ENCODE assay signal across 14 cellular contexts in the genomic region with DNA sequence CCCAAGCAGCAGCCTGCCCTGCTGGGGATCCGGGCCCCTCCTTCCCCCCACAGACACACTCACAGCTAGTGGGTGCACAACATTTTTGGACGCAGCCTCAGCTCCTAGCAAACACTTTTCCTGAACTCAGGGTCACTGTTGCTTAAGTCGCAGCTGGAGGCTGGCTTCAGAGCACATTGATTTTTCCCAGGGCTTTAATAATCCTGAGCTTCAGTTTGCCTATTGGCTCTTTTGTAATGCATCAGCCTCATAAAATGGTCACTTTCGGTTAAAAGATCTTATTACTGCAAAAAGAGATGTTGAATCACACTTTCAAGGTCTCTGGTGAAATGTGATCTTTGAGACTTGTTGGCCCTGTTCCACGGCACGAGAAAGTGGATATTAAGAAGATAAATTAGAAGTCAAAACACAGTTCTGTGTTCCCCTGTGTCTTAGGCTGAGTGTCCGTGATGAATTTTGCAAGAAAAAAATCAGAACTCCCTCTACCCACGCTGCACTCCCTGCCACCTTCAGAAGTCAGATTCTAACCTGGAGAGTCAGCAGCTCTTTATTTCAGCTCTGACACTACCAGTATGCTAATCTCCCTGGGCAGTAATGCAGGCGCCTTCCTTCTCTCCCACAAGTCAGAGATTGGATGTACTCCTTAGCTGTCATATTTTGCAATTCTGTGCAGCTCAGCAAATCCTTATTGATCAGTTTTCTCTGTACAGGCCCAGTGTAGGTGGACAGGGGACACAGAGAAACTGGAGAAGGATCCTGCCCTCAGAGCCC.
DNase-seq lines count a peak whose midpoint lies in the region; ATAC-seq and TF ChIP-seq lines count a peak whose summit lies in the region.
"Had no signal": no experiment of that assay in that cellular context is flagged by ENCODE, and none has a peak within 500 bp of the region (broad histone marks: within the 10 kb centered on the region; RNA-seq: fewer than 3 reads in every experiment).

No MANE protein-coding gene starts in this region.

- H3K36me3 ChIP-seq in BJ (ENCODE audit: control insufficient read depth, insufficient read depth, low read length) (no peaks in the 10 kb centered on the region), gastrocnemius medialis (no peaks in the 10 kb centered on the region), A673 (ENCODE audit: insufficient read depth, low read length, poor library complexity, severe bottlenecking) (no peaks in the 10 kb centered on the region)

- DNase-seq in BJ (ENCODE audit: low read depth) (peak; percentile 74), LHCN-M2 (ENCODE audit: low read depth) (peak; percentile 93), fibroblast of villous mesenchyme (ENCODE audit: low read depth) (peak; percentile 97), gastrocnemius medialis (peak in 1 of 2 donors; percentile 26), NCI-H1092 (lab: John Stamatoyannopoulos, UW) (no peak), RPMI8226 (no peak), A673 (ENCODE audit: low spot score) (no peak)
- DNase-seq: activated CD4-positive, alpha-beta T cell treated with anti-CD3 and anti-CD28 coated beads, Interleukin-2, amount 50 U/mL, for 1 hour; activated effector memory CD4-positive, alpha-beta T cell treated with Interleukin-2 at 50 U/mL for 16 hours; naive thymus-derived CD4-positive, alpha-beta T cell; NCI-H1436 treated with DMSO at 0.1 percent for 48 hours; NCI-H82; stimulated activated naive CD8-positive, alpha-beta T cell treated with anti-CD3 and anti-CD28 coated beads, Interleukin-15, amount 100 ng/mL, for 72 hours had no signal

- H3K4me1 ChIP-seq in gastrocnemius medialis (no peaks in the 10 kb centered on the region), A673 (ENCODE audit: insufficient read depth, low read length, poor library complexity, severe bottlenecking) (no peaks in the 10 kb centered on the region)

- H3K4me3 ChIP-seq in BJ (ENCODE audit: low read depth, low read length) (no peak overlapping the region), fibroblast of villous mesenchyme (ENCODE audit: low read depth, low read length) (no peak overlapping the region), gastrocnemius medialis (no peak overlapping the region), A673 (ENCODE audit: low read depth, low read length, poor library complexity, severe bottlenecking) (no peak overlapping the region)

- no peak for TF ChIP-seq POLR2A in gastrocnemius medialis (IDR thresholded peaks at IDR 0.05)

- peaks cover 2% of the 10 kb centered on the region for H3K27me3 ChIP-seq in BJ (ENCODE audit: control insufficient read depth, insufficient read depth, low read length)
- H3K27me3 ChIP-seq in gastrocnemius medialis = no peaks in the 10 kb centered on the region
- H3K27me3 ChIP-seq in A673 (replicated peaks; ENCODE audit: insufficient read depth, low read depth, low read length, poor library complexity) = no peaks in the 10 kb centered on the region

- H3K27ac ChIP-seq in gastrocnemius medialis (no peak overlapping the region), A673 (ENCODE audit: low read depth, low read length, poor library complexity, severe bottlenecking) (no peak overlapping the region)

- no peak for TF ChIP-seq CTCF in BJ (IDR thresholded peaks at IDR 0.05; ENCODE audit: insufficient read depth, low read depth, low read length)
- no peak for TF ChIP-seq CTCF in fibroblast of villous mesenchyme (IDR thresholded peaks at IDR 0.05; ENCODE audit: insufficient read depth, low read depth, low read length)
- no peak for TF ChIP-seq CTCF in gastrocnemius medialis (IDR thresholded peaks at IDR 0.05 in 4 of 5, conservative IDR thresholded peaks at IDR 0.05 in 1 of 5)
- TF ChIP-seq CTCF in A673 (conservative IDR thresholded peaks at IDR 0.05; ENCODE audit: low read depth, low read length) = no peak

- CTCF ChIA-PET in BJ (lab: Yijun Ruan, JAX) (interaction anchor here (0.7 to 2.1 kb wide), 3 partner anchors 10 to 44 kb away, joined by 3 to 14 read pairs (median 3); no protein-coding TSS in a partner anchor), A673 (lab: Charles Lee) (no interaction called here)

- in situ Hi-C loops in gastrocnemius medialis (cut with MboI; ENCODE audit: low sequenced_read_pairs in 4 of 4) = no loop called here

- BruUV-seq in A673 (replicated peaks; lab: Mats Ljungman, UMichigan) = no TSS peak

- intact Hi-C loops in gastrocnemius medialis (cut with DNase I; ENCODE audit: low total_unique reads) (no loop called here), A673 (cut with micrococcal nuclease; ENCODE audit: unreplicated experiment) (no loop called here)

- POLR2A ChIA-PET in BJ (lab: Charles Lee) (no interaction called here), A673 (lab: Charles Lee; ENCODE audit: low non-redundant PET) (no interaction called here)

- ATAC-seq in gastrocnemius medialis = peak; percentile 74 to 76
- ATAC-seq in activated CD4-positive, CD25-positive, alpha-beta regulatory T cell treated with anti-CD3 and anti-CD28 coated beads, Interleukin-2, amount 50 U/mL, for 24 hours = no peak
- ATAC-seq: naive thymus-derived CD4-positive, alpha-beta T cell; stimulated activated naive CD8-positive, alpha-beta T cell treated with anti-CD3 and anti-CD28 coated beads, Interleukin-15, amount 100 ng/mL, for 72 hours had no signal

- no peaks in the 10 kb centered on the region for H3K9me3 ChIP-seq in gastrocnemius medialis
- no peaks in the 10 kb centered on the region for H3K9me3 ChIP-seq in A673 (ENCODE audit: low read depth, low read length, poor library complexity, severe bottlenecking)

Comparison
In these comparisons a context has a peak if more than half of its experiments do, and no peak if none do; other contexts are left out.
1. DNase-seq: peak in BJ (single experiment), LHCN-M2 (single experiment) and fibroblast of villous mesenchyme (single experiment); none in NCI-H1092 (single experiment), RPMI8226 (single experiment) and A673 (single experiment).
2. ATAC-seq: peak in gastrocnemius medialis (2 of 2); none in activated CD4-positive, CD25-positive, alpha-beta regulatory T cell treated with anti-CD3 and anti-CD28 coated beads, Interleukin-2, amount 50 U/mL, for 24 hours (0 of 2).